1 cellular context compared by ENCODE assay signal in genomic region chr17:40443988-40444899, GRCh38.
A peak's percentile ranks its signal among the peaks of the same experiment; 100 is the strongest.
TF ChIP-seq lines count a peak whose summit lies in the region.

No MANE protein-coding gene starts in this region.

TF ChIP-seq in HEK293, 187 proteins besides CTCF, POLR2A, EP300 and RAD21 (continued from another document):
- TF ChIP-seq ZNF518A (tag by site-specific recombination; conservative IDR thresholded peaks at IDR 0.05; ENCODE audit: low read depth) (no peak), ZNF398 (tag by site-specific recombination; IDR thresholded peaks at IDR 0.05) (0 out of 2 replicates have a peak, but pooled peaks have one; percentile 53), MZF1 (tag by site-specific recombination; IDR thresholded peaks at IDR 0.05; ENCODE audit: borderline replicate concordance) (no peak), ZNF2 (tag by site-specific recombination; IDR thresholded peaks at IDR 0.05) (0 out of 2 replicates have a peak, but pooled peaks have one; percentile 21), ZNF596 (tag by site-specific recombination; IDR thresholded peaks at IDR 0.05) (no peak)
